ENCODE assay signal across 16 cellular contexts in the genomic region with DNA sequence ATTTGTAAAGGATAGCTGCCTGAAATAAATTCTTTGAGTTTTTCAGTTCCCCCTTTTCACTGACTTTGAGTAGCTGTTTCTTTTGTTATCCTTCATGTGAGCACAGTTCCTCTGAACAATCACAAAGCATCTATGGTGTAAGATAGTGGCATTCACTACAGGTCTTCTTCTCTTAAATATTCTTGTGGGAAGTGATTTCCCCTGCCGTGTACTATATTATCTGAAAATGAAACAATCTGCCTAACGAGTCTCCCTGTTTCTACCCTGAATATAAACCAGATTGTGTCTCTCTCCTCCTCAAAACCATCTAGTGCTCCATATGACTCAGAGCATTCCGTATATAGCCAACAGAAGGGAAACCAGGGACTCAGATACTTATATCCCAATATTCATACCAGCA.
DNase-seq lines count a peak whose midpoint lies in the region; ATAC-seq and TF ChIP-seq lines count a peak whose summit lies in the region.
"Had no signal": no experiment of that assay in that cellular context is flagged by ENCODE, and none has a peak within 500 bp of the region (broad histone marks: within the 10 kb centered on the region; RNA-seq: fewer than 3 reads in every experiment).

No MANE protein-coding gene starts in this region.

- H3K79me2 ChIP-seq in Karpas-422 (ENCODE audit: low read length), result no peaks in the 10 kb centered on the region
- H3K79me2 ChIP-seq: parathyroid adenoma had no signal

- 85 to 90% (median 87%) methylated on average over 3 of the region's 3 CpGs for WGBS in heart left ventricle, 4 donors

- H3K4me1 ChIP-seq in Karpas-422 (ENCODE audit: low read length), result peaks cover 24% of the 10 kb centered on the region
- no peaks in the 10 kb centered on the region for H3K4me1 ChIP-seq in heart left ventricle
- H3K4me1 ChIP-seq: HAP-1, parathyroid adenoma had no signal

- in situ Hi-C loops in KBM-7 (cut with MboI; ENCODE audit: low pct_unique_long_range_greater_than_20kb, low sequenced_read_pairs), result no loop called here

- H3K27ac ChIP-seq in Karpas-422 (ENCODE audit: low read length), result peak overlapping the region; percentile 38; the same call in 1 of the 2 replicates
- H3K27ac ChIP-seq in heart left ventricle, result no peak overlapping the region
- H3K27ac ChIP-seq: parathyroid adenoma had no signal

- no peaks in the 10 kb centered on the region for H3K9me3 ChIP-seq in Karpas-422 (ENCODE audit: low read length)
- H3K9me3 ChIP-seq in heart left ventricle, result peaks cover 0 to 11% (median 3%) of the 10 kb centered on the region in 12 donors
- H3K9me3 ChIP-seq: HAP-1 had no signal

- TF ChIP-seq CTCF in heart left ventricle (IDR thresholded peaks at IDR 0.05), result no peak

- H2AFZ ChIP-seq in Karpas-422 (ENCODE audit: low read length), result no peak overlapping the region
- H2AFZ ChIP-seq: parathyroid adenoma had no signal

- H3K9ac ChIP-seq in Karpas-422 (ENCODE audit: low read length), result no peak overlapping the region
- H3K9ac ChIP-seq: parathyroid adenoma had no signal

- ATAC-seq in GM18858 (IDR thresholded peaks at IDR 0.05; ENCODE audit: unreplicated experiment), result peak; percentile 52
- peak; percentile 57 for ATAC-seq in GM21381 (IDR thresholded peaks at IDR 0.05; ENCODE audit: unreplicated experiment)
- peak; percentile 55 for ATAC-seq in HG02973 (IDR thresholded peaks at IDR 0.05; ENCODE audit: unreplicated experiment)
- no peak for ATAC-seq in heart left ventricle
- ATAC-seq: K562; stimulated activated naive CD8-positive, alpha-beta T cell treated with anti-CD3 and anti-CD28 coated beads, Interleukin-15, Interleukin-2, amounts not matched to agents 100 U/mL and 50 U/mL, for 24 hours had no signal

- no peak for DNase-seq in Karpas-422
- no peak for DNase-seq in KBM-7
- DNase-seq in SK-N-DZ (ENCODE audit: low spot score), result no peak
- no peak for DNase-seq in heart left ventricle
- no peak for DNase-seq in stimulated activated CD4-positive, alpha-beta T cell treated with anti-CD3 and anti-CD28 coated beads, Interleukin-2, amount 100 ng/mL, for 24 hours
- DNase-seq: activated CD4-positive, alpha-beta memory T cell treated with anti-CD3 and anti-CD28 coated beads, Interleukin-2, amount 10 ng/mL, durations not matched to agents 7 days and 5 days; activated naive CD4-positive, alpha-beta T cell treated with anti-CD3 and anti-CD28 coated beads, Interleukin-2, amount 50 U/mL, for 16 hours; NCI-H187 treated with DMSO at 0.1 percent for 48 hours; stimulated activated naive CD8-positive, alpha-beta T cell treated with anti-CD3 and anti-CD28 coated beads, Interleukin-15, Interleukin-2, amounts not matched to agents 100 U/mL and 50 U/mL, for 24 hours; T-helper 1 cell had no signal

- TF ChIP-seq POLR2A in heart left ventricle (IDR thresholded peaks at IDR 0.05), result no peak

- peak overlapping the region; percentile 34 for H3K4me2 ChIP-seq in Karpas-422 (ENCODE audit: low read depth, low read length, poor library complexity, severe bottlenecking)

- intact Hi-C loops in heart left ventricle (cut with DNase I), result no loop called here

- H3K4me3 ChIP-seq in Karpas-422 (ENCODE audit: low read length) (no peak overlapping the region), heart left ventricle (no peak overlapping the region)
- H3K4me3 ChIP-seq: HAP-1, K562 had no signal

- H3K9me2 ChIP-seq in Karpas-422 (replicated peaks; ENCODE audit: insufficient read depth, low read length), result no peaks in the 10 kb centered on the region

- H4K20me1 ChIP-seq in Karpas-422 (ENCODE audit: insufficient read depth, low read depth, low read length), result no peaks in the 10 kb centered on the region

- H3K27me3 ChIP-seq in Karpas-422 (ENCODE audit: low read length), result no peaks in the 10 kb centered on the region
- no peaks in the 10 kb centered on the region for H3K27me3 ChIP-seq in heart left ventricle

- H3K36me3 ChIP-seq in Karpas-422 (ENCODE audit: insufficient read depth, low read length) (no peaks in the 10 kb centered on the region), heart left ventricle (peaks cover 0 to 4% (median 0%) of the 10 kb centered on the region in 9 donors)
- H3K36me3 ChIP-seq: HAP-1 had no signal

Comparison
In these comparisons a context has a peak if more than half of its experiments do, and no peak if none do; other contexts are left out.
1. ATAC-seq: peak in GM18858 (single experiment), GM21381 (single experiment) and HG02973 (single experiment); none in heart left ventricle (0 of 4).